Comparison of ENCODE assay signal across 13 cellular contexts in the genomic region with DNA sequence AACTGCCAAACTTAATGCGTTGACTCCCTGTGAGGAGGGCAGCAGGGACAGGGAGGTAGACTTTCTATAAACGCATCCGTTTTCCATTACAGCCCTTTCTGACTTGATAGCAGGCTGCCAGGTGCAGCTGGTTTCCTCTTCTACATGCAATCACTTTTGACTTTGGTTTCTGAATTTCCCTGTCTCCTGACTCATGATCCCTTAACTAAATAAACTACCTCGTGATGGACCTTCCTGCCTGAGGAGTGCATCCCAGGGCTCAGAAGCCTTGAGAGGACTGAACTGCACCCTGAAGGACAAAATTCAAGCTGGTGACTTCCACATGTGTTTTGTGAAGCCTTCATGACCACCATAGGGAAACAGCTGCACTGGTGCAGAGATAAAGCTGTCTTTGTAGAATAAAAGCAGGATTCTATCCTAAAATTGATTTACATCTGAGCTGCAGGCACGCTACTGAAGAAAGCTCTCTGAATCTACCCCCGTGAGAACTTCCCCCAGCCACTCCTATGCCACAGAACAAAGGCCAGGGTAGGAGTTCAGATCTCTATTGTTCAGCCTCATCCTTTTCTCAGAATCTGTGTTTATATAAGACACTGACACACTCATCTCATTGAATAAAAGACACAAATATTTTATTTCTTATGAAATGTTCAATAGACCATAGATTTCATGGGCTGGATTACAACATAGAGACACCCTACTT.
A peak's percentile ranks its signal among the peaks of the same experiment; 100 is the strongest.
DNase-seq lines count a peak whose midpoint lies in the region; ATAC-seq lines count a peak whose summit lies in the region.
"Had no signal": no experiment of that assay in that cellular context is flagged by ENCODE, and none has a peak within 500 bp of the region (broad histone marks: within the 10 kb centered on the region; RNA-seq: fewer than 3 reads in every experiment).

No MANE protein-coding gene starts in this region.

- peaks cover 7% of the 10 kb centered on the region for H3K27me3 Mint-ChIP-seq in T-helper 17 cell

- DNase-seq in COLO668 (lab: John Stamatoyannopoulos, UW; ENCODE audit: unreplicated experiment), result peak; percentile 70
- peak; percentile 59 for DNase-seq in SK-N-DZ (ENCODE audit: low spot score)
- DNase-seq in lung microvascular endothelial cell (ENCODE audit: low read depth in 2 of 2), result peak; percentile 75 to 84
- no peak for DNase-seq in T-helper 17 cell
- no peak for DNase-seq in COLO829 (ENCODE audit: low spot score)
- DNase-seq: activated CD8-positive, alpha-beta memory T cell treated with anti-CD3 and anti-CD28 coated beads for 24 hours; CD4-positive, alpha-beta memory T cell; MG63; NK-92 treated with Interleukin-12 subunit alpha and Interleukin-12 subunit beta, amount 100 ng/mL, for 24 hours; T-helper 9 cell had no signal

- no peaks in the 10 kb centered on the region for H3K36me3 Mint-ChIP-seq in T-helper 17 cell (ENCODE audit: low read depth)
- H3K36me3 Mint-ChIP-seq: CD4-positive, alpha-beta memory T cell had no signal

- H3K4me1 Mint-ChIP-seq in T-helper 17 cell, result peaks cover 4% of the 10 kb centered on the region

- no peaks in the 10 kb centered on the region for H3K9me3 ChIP-seq in T-helper 17 cell (ENCODE audit: control insufficient read depth, low read length, poor library complexity, severe bottlenecking)
- H3K9me3 ChIP-seq: MG63 had no signal

- H3K4me3 Mint-ChIP-seq in T-helper 17 cell, result no peak overlapping the region
- H3K4me3 Mint-ChIP-seq: CD4-positive, alpha-beta memory T cell had no signal

- peak; percentile 53 for ATAC-seq in GM21786 (IDR thresholded peaks at IDR 0.05; ENCODE audit: unreplicated experiment)
- no peak for ATAC-seq in T-helper 17 cell
- ATAC-seq in GM18517 (IDR thresholded peaks at IDR 0.05; ENCODE audit: unreplicated experiment), result no peak
- no peak for ATAC-seq in HG02610 (IDR thresholded peaks at IDR 0.05; ENCODE audit: unreplicated experiment)

- no peak overlapping the region for H3K27ac Mint-ChIP-seq in T-helper 17 cell

Comparison
In these comparisons a context has a peak if more than half of its experiments do, and no peak if none do; other contexts are left out.
1. DNase-seq: peak in COLO668 (single experiment), SK-N-DZ (single experiment) and lung microvascular endothelial cell (2 of 2); none in T-helper 17 cell (0 of 3) and COLO829 (single experiment).